In the genomic region with DNA sequence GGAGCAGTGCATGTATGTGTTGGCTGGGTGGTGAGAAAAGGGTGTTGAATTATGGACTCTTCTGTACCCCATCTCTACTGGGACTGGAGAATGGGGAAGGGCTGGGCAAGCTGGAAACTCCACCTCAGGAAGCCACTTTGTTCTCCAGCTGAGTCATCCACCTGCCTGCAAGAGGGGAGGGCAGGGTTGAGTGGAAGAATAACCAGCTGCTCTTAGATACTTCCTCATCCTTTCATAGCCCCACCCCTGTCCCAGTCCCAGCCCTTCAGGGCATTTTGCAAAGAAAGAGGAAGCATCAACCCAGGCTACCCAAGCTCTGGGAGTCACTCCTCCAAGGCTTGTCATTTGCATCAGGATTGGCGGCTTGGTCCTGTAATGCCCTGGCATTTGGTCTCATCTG, we compare ENCODE assay signal across 1 cellular context.
TF ChIP-seq lines count a peak whose summit lies in the region.

No MANE protein-coding gene starts in this region.

TF ChIP-seq in endothelial cell of umbilical vein, 7 proteins besides CTCF, POLR2A, EP300 and RAD21 (continued from another document):
- TF ChIP-seq, protein P1, sequence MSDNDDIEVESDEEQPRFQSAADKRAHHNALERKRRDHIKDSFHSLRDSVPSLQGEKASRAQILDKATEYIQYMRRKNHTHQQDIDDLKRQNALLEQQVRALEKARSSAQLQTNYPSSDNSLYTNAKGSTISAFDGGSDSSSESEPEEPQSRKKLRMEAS (IDR thresholded peaks at IDR 0.05; ENCODE audit: insufficient read depth, insufficient read length), result no peak
TF ChIP-seq in endothelial cell of umbilical vein: peak in this region for 2.
